In the genomic region with DNA sequence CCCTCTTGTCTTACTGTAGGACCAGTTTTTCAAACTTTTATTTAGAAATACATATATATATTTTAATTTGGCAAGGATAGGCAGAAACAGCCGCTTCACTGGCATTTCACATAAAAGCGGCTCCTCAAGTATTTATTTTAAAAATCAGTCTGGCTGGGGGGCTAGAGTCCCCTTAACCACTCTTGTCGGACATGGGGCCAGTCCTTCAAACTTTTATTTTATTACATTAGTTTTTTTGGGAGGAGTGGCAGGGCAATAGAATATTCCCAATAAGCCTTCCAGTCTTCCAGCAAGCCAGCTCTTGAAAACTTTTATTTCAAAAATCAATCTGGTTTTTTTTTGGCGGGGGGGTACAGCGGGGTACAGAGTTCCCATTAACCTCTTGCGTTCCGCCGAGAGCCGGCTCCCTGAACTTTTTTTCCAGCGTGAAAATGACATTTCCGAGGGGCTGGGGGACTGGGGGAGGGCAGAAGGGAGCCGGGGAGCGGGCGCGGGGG, we compare ENCODE assay signal across 9 cellular contexts. TPM values are rescaled to one million over a fixed set of nuclear protein-coding genes. Genes with fewer than 3 reads are reported as not detected.
A peak's percentile ranks its signal among the peaks of the same experiment; 100 is the strongest.
DNase-seq lines count a peak whose midpoint lies in the region; ATAC-seq and TF ChIP-seq lines count a peak whose summit lies in the region.
"Had no signal": no experiment of that assay in that cellular context is flagged by ENCODE, and none has a peak within 500 bp of the region (broad histone marks: within the 10 kb centered on the region; RNA-seq: fewer than 3 reads in every experiment).

No MANE protein-coding gene starts in this region.

- 16% methylated on average over 8 of the region's 15 CpGs for WGBS in hepatocyte (ENCODE audit: low lambda C conversion rate, missing lambda C conversion rate)

- peaks cover 8% of the 10 kb centered on the region for H3K4me1 ChIP-seq in hepatocyte (ENCODE audit: insufficient read depth)

- no peak for TF ChIP-seq CTCF in hepatocyte (IDR thresholded peaks at IDR 0.05; ENCODE audit: poor library complexity)

- H3K27me3 Mint-ChIP-seq in T-helper 2 cell treated with Interferon-gamma antibody and Interleukin-4, amounts not matched to agents 5 μg/mL and 100 μg/mL, for 36 hours (ENCODE audit: low read depth), result peaks cover 41% of the 10 kb centered on the region
- peaks cover 5% of the 10 kb centered on the region for H3K27me3 Mint-ChIP-seq in activated CD4-positive, alpha-beta memory T cell treated with anti-CD3 and anti-CD28 coated beads for 36 hours
- peaks cover 4 to 10% of the 10 kb centered on the region in 2 donors for H3K27me3 Mint-ChIP-seq in stimulated activated naive B cell treated with anti-CD40 and anti-IgM and Interleukin-4, amounts not matched to agents 10 μg/mL and 1 μg/mL and 100 μg/mL, for 72 hours

- H2AFZ ChIP-seq in hepatocyte, result peak overlapping the region; percentile 40

- CTCF ChIA-PET in activated CD4-positive, alpha-beta memory T cell treated with anti-CD3 and anti-CD28 coated beads for 36 hours (lab: Charles Lee), result no interaction called here

- intact Hi-C loops in activated CD4-positive, alpha-beta memory T cell treated with anti-CD3 and anti-CD28 coated beads for 36 hours (cut with micrococcal nuclease), result no loop called here

- no peaks in the 10 kb centered on the region for H3K36me3 ChIP-seq in hepatocyte (replicated peaks; ENCODE audit: insufficient read depth, low read depth)

- POLR2A ChIA-PET in activated CD4-positive, alpha-beta memory T cell treated with anti-CD3 and anti-CD28 coated beads for 36 hours (lab: Charles Lee), result no interaction called here

- no peak overlapping the region for H3K27ac ChIP-seq in hepatocyte

- no peaks in the 10 kb centered on the region for H3K27me3 ChIP-seq in hepatocyte

- peak overlapping the region; percentile 26 for H3K4me3 Mint-ChIP-seq in T-helper 2 cell treated with Interferon-gamma antibody and Interleukin-4, amounts not matched to agents 5 μg/mL and 100 μg/mL, for 36 hours
- peak overlapping the region; percentile 23 for H3K4me3 Mint-ChIP-seq in activated CD4-positive, alpha-beta memory T cell treated with anti-CD3 and anti-CD28 coated beads for 36 hours
- peak overlapping the region; percentile 55 to 62 for H3K4me3 Mint-ChIP-seq in stimulated activated naive B cell treated with anti-CD40 and anti-IgM and Interleukin-4, amounts not matched to agents 10 μg/mL and 1 μg/mL and 100 μg/mL, for 72 hours

- H3K79me2 ChIP-seq in hepatocyte, result peaks cover 36% of the 10 kb centered on the region

- no peaks in the 10 kb centered on the region for H3K36me3 Mint-ChIP-seq in T-helper 2 cell treated with Interferon-gamma antibody and Interleukin-4, amounts not matched to agents 5 μg/mL and 100 μg/mL, for 36 hours (ENCODE audit: low read depth)
- H3K36me3 Mint-ChIP-seq in activated CD4-positive, alpha-beta memory T cell treated with anti-CD3 and anti-CD28 coated beads for 36 hours, result peaks cover 1% of the 10 kb centered on the region
- peaks cover 1 to 4% of the 10 kb centered on the region in 2 donors for H3K36me3 Mint-ChIP-seq in stimulated activated naive B cell treated with anti-CD40 and anti-IgM and Interleukin-4, amounts not matched to agents 10 μg/mL and 1 μg/mL and 100 μg/mL, for 72 hours

- DNase-seq in T-helper 2 cell treated with Interferon-gamma antibody and Interleukin-4, amounts not matched to agents 5 μg/mL and 100 μg/mL, for 36 hours (ENCODE audit: low spot score), result no peak
- DNase-seq in T-helper 2 cell, result no peak
- no peak for DNase-seq in activated CD4-positive, alpha-beta memory T cell treated with anti-CD3 and anti-CD28 coated beads for 36 hours
- no peak for DNase-seq in hepatocyte (ENCODE audit: low spot score)
- DNase-seq in stimulated activated naive B cell treated with anti-CD40 and anti-IgM and Interleukin-4, amounts not matched to agents 10 μg/mL and 1 μg/mL and 100 μg/mL, for 72 hours, result no peak
- DNase-seq in GM03348 (ENCODE audit: low spot score), result no peak
- no peak for DNase-seq in NCI-H1694 (lab: John Stamatoyannopoulos, UW)
- DNase-seq in amniotic stem cell (lab: John Stamatoyannopoulos, UW), result no peak
- DNase-seq: NCI-H2107 had no signal

- H3K4me2 ChIP-seq in hepatocyte, result peak overlapping the region; percentile 76

- no peaks in the 10 kb centered on the region for H3K9me3 ChIP-seq in hepatocyte (ENCODE audit: low read depth)

- H3K4me3 ChIP-seq in hepatocyte, result peak overlapping the region; percentile 21

- peaks cover 6% of the 10 kb centered on the region for H3K4me1 Mint-ChIP-seq in T-helper 2 cell treated with Interferon-gamma antibody and Interleukin-4, amounts not matched to agents 5 μg/mL and 100 μg/mL, for 36 hours (ENCODE audit: low read depth)
- H3K4me1 Mint-ChIP-seq in activated CD4-positive, alpha-beta memory T cell treated with anti-CD3 and anti-CD28 coated beads for 36 hours (ENCODE audit: low read depth), result peaks cover 2% of the 10 kb centered on the region
- H3K4me1 Mint-ChIP-seq in stimulated activated naive B cell treated with anti-CD40 and anti-IgM and Interleukin-4, amounts not matched to agents 10 μg/mL and 1 μg/mL and 100 μg/mL, for 72 hours, result peaks cover 1 to 8% of the 10 kb centered on the region in 2 donors

- H3K9me2 ChIP-seq in hepatocyte (replicated peaks; ENCODE audit: insufficient read depth), result no peaks in the 10 kb centered on the region

- H4K20me1 ChIP-seq in hepatocyte (ENCODE audit: insufficient read depth, poor library complexity, severe bottlenecking), result no peaks in the 10 kb centered on the region

- ATAC-seq in stimulated activated naive B cell treated with anti-CD40 and anti-IgM and Interleukin-4, amounts not matched to agents 10 μg/mL and 1 μg/mL and 100 μg/mL, for 72 hours (replicated peaks), result no peak

- H3K27ac Mint-ChIP-seq in T-helper 2 cell treated with Interferon-gamma antibody and Interleukin-4, amounts not matched to agents 5 μg/mL and 100 μg/mL, for 36 hours, result no peak overlapping the region
- no peak overlapping the region for H3K27ac Mint-ChIP-seq in activated CD4-positive, alpha-beta memory T cell treated with anti-CD3 and anti-CD28 coated beads for 36 hours
- H3K27ac Mint-ChIP-seq in stimulated activated naive B cell treated with anti-CD40 and anti-IgM and Interleukin-4, amounts not matched to agents 10 μg/mL and 1 μg/mL and 100 μg/mL, for 72 hours, result no peak overlapping the region

- H3K9me3 Mint-ChIP-seq in T-helper 2 cell treated with Interferon-gamma antibody and Interleukin-4, amounts not matched to agents 5 μg/mL and 100 μg/mL, for 36 hours, result no peaks in the 10 kb centered on the region
- H3K9me3 Mint-ChIP-seq in activated CD4-positive, alpha-beta memory T cell treated with anti-CD3 and anti-CD28 coated beads for 36 hours, result no peaks in the 10 kb centered on the region
- H3K9me3 Mint-ChIP-seq in stimulated activated naive B cell treated with anti-CD40 and anti-IgM and Interleukin-4, amounts not matched to agents 10 μg/mL and 1 μg/mL and 100 μg/mL, for 72 hours, result peaks cover 0 to 2% of the 10 kb centered on the region in 2 donors

RNA-seq across cellular contexts. Expression of a gene that starts 0.6 kb away (rescaled TPM):
- under 1 TPM; 0.12 to 0.33 TPM for total RNA-seq in activated CD4-positive, alpha-beta memory T cell treated with anti-CD3 and anti-CD28 coated beads for 36 hours
- total RNA-seq in hepatocyte, result 8.4 and 10.2 TPM in 2 replicates
- polyA plus RNA-seq in hepatocyte, result 13.3 and 14.0 TPM in 2 replicates
